ENCODE assay signal across 8 cellular contexts in genomic region chrX:43836435-43837184, GRCh38. TPM values are rescaled to one million over a fixed set of nuclear protein-coding genes. Genes with fewer than 3 reads are reported as not detected.
A peak's percentile ranks its signal among the peaks of the same experiment; 100 is the strongest.
DNase-seq lines count a peak whose midpoint lies in the region; ATAC-seq and TF ChIP-seq lines count a peak whose summit lies in the region.

No MANE protein-coding gene starts in this region.

- H3K79me2 ChIP-seq in PC-3 (ENCODE audit: low read length): no peaks in the 10 kb centered on the region

- DNase-seq in natural killer cell (no peak), PC-3 (peak; percentile 65), fibroblast of mammary gland (ENCODE audit: low read depth) (peak; percentile 34), superior temporal gyrus (ENCODE audit: extremely low spot score) (peak; percentile 68), posterior cingulate gyrus (no peak), NCI-H2107 (lab: John Stamatoyannopoulos, UW) (no peak)
- no peak for DNase-seq in natural killer cell treated with Interleukin-12 subunit alpha and Interleukin-12 subunit beta and Interleukin-15 and Interleukin-18, amount 100 ng/mL, for 72 hours (ENCODE audit: low spot score)
- DNase-seq in effector CD4-positive, alpha-beta T cell: no peak

- CTCF ChIA-PET in PC-3 (lab: Charles Lee): interaction anchor here (0.5 kb wide), 1 partner anchor 114 kb away, joined by 8 read pairs; no protein-coding TSS in a partner anchor

- no peak overlapping the region for H3K4me2 ChIP-seq in PC-3 (ENCODE audit: low read length)

- H4K20me1 ChIP-seq in PC-3 (ENCODE audit: low read length): no peaks in the 10 kb centered on the region

- no peak overlapping the region for H3K27ac Mint-ChIP-seq in natural killer cell
- H3K27ac Mint-ChIP-seq in natural killer cell treated with Interleukin-12 subunit alpha and Interleukin-12 subunit beta and Interleukin-15 and Interleukin-18, amount 100 ng/mL, for 72 hours: no peak overlapping the region

- peaks cover 13% of the 10 kb centered on the region for H3K4me1 ChIP-seq in PC-3 (ENCODE audit: insufficient read depth, low read length)

- no peaks in the 10 kb centered on the region for H3K9me3 Mint-ChIP-seq in natural killer cell
- no peaks in the 10 kb centered on the region for H3K9me3 Mint-ChIP-seq in natural killer cell treated with Interleukin-12 subunit alpha and Interleukin-12 subunit beta and Interleukin-15 and Interleukin-18, amount 100 ng/mL, for 72 hours

- H3K9ac ChIP-seq in PC-3 (ENCODE audit: low read length): no peak overlapping the region

- no peaks in the 10 kb centered on the region for H3K36me3 ChIP-seq in PC-3 (ENCODE audit: low read depth, low read length)

- no peaks in the 10 kb centered on the region for H3K36me3 Mint-ChIP-seq in natural killer cell
- H3K36me3 Mint-ChIP-seq in natural killer cell treated with Interleukin-12 subunit alpha and Interleukin-12 subunit beta and Interleukin-15 and Interleukin-18, amount 100 ng/mL, for 72 hours: no peaks in the 10 kb centered on the region

- H3K4me1 Mint-ChIP-seq in natural killer cell: no peaks in the 10 kb centered on the region
- no peaks in the 10 kb centered on the region for H3K4me1 Mint-ChIP-seq in natural killer cell treated with Interleukin-12 subunit alpha and Interleukin-12 subunit beta and Interleukin-15 and Interleukin-18, amount 100 ng/mL, for 72 hours (ENCODE audit: low read depth in 2 of 2)

- H3F3A ChIP-seq in PC-3 (ENCODE audit: low read length, unreplicated experiment): no peaks in the 10 kb centered on the region

- BruUV-seq in PC-3 (replicated peaks; lab: Mats Ljungman, UMichigan): no TSS peak

- H3K9me2 ChIP-seq in PC-3 (replicated peaks; ENCODE audit: low read length): no peaks in the 10 kb centered on the region

- POLR2A ChIA-PET in PC-3 (lab: Charles Lee; ENCODE audit: unreplicated experiment): no interaction called here

- H3K27me3 ChIP-seq in PC-3 (ENCODE audit: low read length): no peaks in the 10 kb centered on the region

- H3K9me3 ChIP-seq in PC-3 (ENCODE audit: low read length): no peaks in the 10 kb centered on the region

- no peak overlapping the region for H3K27ac ChIP-seq in PC-3 (ENCODE audit: low read length)

- no peak overlapping the region for H3K4me3 Mint-ChIP-seq in natural killer cell
- no peak overlapping the region for H3K4me3 Mint-ChIP-seq in natural killer cell treated with Interleukin-12 subunit alpha and Interleukin-12 subunit beta and Interleukin-15 and Interleukin-18, amount 100 ng/mL, for 72 hours

- H3K27me3 Mint-ChIP-seq in natural killer cell (ENCODE audit: low read depth in 2 of 2): peaks cover 8 to 30% of the 10 kb centered on the region in 2 donors
- peaks cover 4 to 28% of the 10 kb centered on the region in 2 donors for H3K27me3 Mint-ChIP-seq in natural killer cell treated with Interleukin-12 subunit alpha and Interleukin-12 subunit beta and Interleukin-15 and Interleukin-18, amount 100 ng/mL, for 72 hours

- no peak overlapping the region for H2AFZ ChIP-seq in PC-3 (ENCODE audit: low read length)

- intact Hi-C loops in natural killer cell (cut with micrococcal nuclease): loop anchor here (5.0 kb wide), 1 partner anchor 406 kb away; no protein-coding TSS in a partner anchor
- intact Hi-C loops in PC-3 (cut with micrococcal nuclease): loop anchor here (1.0 to 2.0 kb wide), 2 partner anchors 103 to 406 kb away; no protein-coding TSS in a partner anchor
- intact Hi-C loops in posterior cingulate gyrus (cut with DNase I): loop anchor here (5.0 kb wide), 2 partner anchors 101 to 411 kb away; no protein-coding TSS in a partner anchor

- TF ChIP-seq CTCF in natural killer cell (IDR thresholded peaks at IDR 0.05) (peak; percentile 52), PC-3 (conservative IDR thresholded peaks at IDR 0.05; ENCODE audit: low read depth, low read length) (peak; percentile 70), fibroblast of mammary gland (conservative IDR thresholded peaks at IDR 0.05; ENCODE audit: control insufficient read depth, insufficient read depth, low read depth, low read length) (peak; percentile 76)

- no peak overlapping the region for H3K4me3 ChIP-seq in PC-3 (ENCODE audit: low read length)
- no peak overlapping the region for H3K4me3 ChIP-seq in fibroblast of mammary gland (ENCODE audit: control insufficient read depth, low read depth, low read length)

- peak in 1 of 3 donors; percentile 55 for ATAC-seq in natural killer cell
- no peak for ATAC-seq in natural killer cell treated with Interleukin-12 subunit alpha and Interleukin-12 subunit beta and Interleukin-15 and Interleukin-18, amount 100 ng/mL, for 72 hours
- no peak for ATAC-seq in PC-3

RNA-seq across cellular contexts. Expression of gene MAOB, which starts 45.6 kb away (rescaled TPM):
- total RNA-seq in natural killer cell: under 1 TPM in 1 of 3 donors, not detected in 2; 0.26 TPM
- total RNA-seq in natural killer cell treated with Interleukin-12 subunit alpha and Interleukin-12 subunit beta and Interleukin-15 and Interleukin-18, amount 100 ng/mL, for 72 hours: not detected
- total RNA-seq in PC-3 (2014; rRNA removed): not detected in 2 replicates

Comparison
In these comparisons a context has a peak if more than half of its experiments do, and no peak if none do; other contexts are left out.
1. DNase-seq: peak in PC-3 (single experiment), fibroblast of mammary gland (single experiment) and superior temporal gyrus (single experiment); none in natural killer cell (single experiment), natural killer cell treated with Interleukin-12 subunit alpha and Interleukin-12 subunit beta and Interleukin-15 and Interleukin-18, amount 100 ng/mL, for 72 hours (single experiment), posterior cingulate gyrus (0 of 10), NCI-H2107 (single experiment) and effector CD4-positive, alpha-beta T cell (single experiment).
2. Peak in every context shown above with its lines, with median percentiles within 50 percentile points of each other: CTCF ChIP-seq.